Comparison of ENCODE assay signal across 1 cellular context in the genomic region with DNA sequence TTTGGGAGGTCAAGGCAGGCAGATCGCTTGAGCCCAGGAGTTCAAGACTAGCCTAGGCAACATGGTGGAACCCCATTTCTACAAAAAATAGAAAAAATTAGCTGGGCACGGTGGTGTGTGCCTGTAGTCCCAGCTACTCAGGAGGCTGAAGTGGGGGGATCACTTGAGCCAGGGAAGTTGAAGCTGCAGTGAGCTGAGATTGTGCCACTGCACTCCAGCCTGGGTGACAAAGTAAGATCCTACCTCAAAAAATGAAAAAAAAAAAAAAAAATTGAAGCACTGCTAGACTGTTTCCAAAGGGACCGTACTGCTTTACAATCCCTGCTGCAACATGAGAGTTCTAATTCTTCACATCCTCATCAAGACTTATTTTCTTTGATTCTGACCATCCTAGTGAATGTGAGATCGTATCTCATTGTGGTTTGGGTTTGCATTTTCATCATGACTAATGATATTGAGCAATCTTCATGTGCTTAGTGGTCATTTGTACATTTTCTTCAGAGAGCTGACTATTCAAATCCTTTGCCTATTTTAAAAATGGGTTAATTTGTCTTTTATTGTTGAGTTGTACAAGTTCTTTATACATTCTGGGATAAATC.
TF ChIP-seq lines count a peak whose summit lies in the region.

No MANE protein-coding gene starts in this region.

TF ChIP-seq in HCT116, 20 proteins besides CTCF, POLR2A, EP300 and RAD21 (continued from another document):
- TF ChIP-seq, protein P1, sequence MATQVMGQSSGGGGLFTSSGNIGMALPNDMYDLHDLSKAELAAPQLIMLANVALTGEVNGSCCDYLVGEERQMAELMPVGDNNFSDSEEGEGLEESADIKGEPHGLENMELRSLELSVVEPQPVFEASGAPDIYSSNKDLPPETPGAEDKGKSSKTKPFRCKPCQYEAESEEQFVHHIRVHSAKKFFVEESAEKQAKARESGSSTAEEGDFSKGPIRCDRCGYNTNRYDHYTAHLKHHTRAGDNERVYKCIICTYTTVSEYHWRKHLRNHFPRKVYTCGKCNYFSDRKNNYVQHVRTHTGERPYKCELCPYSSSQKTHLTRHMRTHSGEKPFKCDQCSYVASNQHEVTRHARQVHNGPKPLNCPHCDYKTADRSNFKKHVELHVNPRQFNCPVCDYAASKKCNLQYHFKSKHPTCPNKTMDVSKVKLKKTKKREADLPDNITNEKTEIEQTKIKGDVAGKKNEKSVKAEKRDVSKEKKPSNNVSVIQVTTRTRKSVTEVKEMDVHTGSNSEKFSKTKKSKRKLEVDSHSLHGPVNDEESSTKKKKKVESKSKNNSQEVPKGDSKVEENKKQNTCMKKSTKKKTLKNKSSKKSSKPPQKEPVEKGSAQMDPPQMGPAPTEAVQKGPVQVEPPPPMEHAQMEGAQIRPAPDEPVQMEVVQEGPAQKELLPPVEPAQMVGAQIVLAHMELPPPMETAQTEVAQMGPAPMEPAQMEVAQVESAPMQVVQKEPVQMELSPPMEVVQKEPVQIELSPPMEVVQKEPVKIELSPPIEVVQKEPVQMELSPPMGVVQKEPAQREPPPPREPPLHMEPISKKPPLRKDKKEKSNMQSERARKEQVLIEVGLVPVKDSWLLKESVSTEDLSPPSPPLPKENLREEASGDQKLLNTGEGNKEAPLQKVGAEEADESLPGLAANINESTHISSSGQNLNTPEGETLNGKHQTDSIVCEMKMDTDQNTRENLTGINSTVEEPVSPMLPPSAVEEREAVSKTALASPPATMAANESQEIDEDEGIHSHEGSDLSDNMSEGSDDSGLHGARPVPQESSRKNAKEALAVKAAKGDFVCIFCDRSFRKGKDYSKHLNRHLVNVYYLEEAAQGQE (IDR thresholded peaks at IDR 0.05; ENCODE audit: low read depth): no peak
- no peak for TF ChIP-seq ZFX (IDR thresholded peaks at IDR 0.05)
- no peak for TF ChIP-seq ELF1 (IDR thresholded peaks at IDR 0.05; ENCODE audit: borderline replicate concordance, low read depth)
- TF ChIP-seq SP1 (IDR thresholded peaks at IDR 0.05; ENCODE audit: low read depth): peak; percentile 84
- TF ChIP-seq, protein P2, sequence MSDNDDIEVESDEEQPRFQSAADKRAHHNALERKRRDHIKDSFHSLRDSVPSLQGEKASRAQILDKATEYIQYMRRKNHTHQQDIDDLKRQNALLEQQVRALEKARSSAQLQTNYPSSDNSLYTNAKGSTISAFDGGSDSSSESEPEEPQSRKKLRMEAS (IDR thresholded peaks at IDR 0.05): peak; percentile 62; the same call in 1 of the 2 replicates
- TF ChIP-seq FOSL1 (IDR thresholded peaks at IDR 0.05; ENCODE audit: low read depth): peak; percentile 89
- TF ChIP-seq TCF7L2 (IDR thresholded peaks at IDR 0.05; ENCODE audit: borderline replicate concordance, extremely low read depth, insufficient read depth, insufficient read length): no peak
- no peak for TF ChIP-seq EZH2 (IDR thresholded peaks at IDR 0.05)
- TF ChIP-seq CEBPB (IDR thresholded peaks at IDR 0.05; ENCODE audit: low read depth): peak; percentile 99
- TF ChIP-seq, protein P3, sequence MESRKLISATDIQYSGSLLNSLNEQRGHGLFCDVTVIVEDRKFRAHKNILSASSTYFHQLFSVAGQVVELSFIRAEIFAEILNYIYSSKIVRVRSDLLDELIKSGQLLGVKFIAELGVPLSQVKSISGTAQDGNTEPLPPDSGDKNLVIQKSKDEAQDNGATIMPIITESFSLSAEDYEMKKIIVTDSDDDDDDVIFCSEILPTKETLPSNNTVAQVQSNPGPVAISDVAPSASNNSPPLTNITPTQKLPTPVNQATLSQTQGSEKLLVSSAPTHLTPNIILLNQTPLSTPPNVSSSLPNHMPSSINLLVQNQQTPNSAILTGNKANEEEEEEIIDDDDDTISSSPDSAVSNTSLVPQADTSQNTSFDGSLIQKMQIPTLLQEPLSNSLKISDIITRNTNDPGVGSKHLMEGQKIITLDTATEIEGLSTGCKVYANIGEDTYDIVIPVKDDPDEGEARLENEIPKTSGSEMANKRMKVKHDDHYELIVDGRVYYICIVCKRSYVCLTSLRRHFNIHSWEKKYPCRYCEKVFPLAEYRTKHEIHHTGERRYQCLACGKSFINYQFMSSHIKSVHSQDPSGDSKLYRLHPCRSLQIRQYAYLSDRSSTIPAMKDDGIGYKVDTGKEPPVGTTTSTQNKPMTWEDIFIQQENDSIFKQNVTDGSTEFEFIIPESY (IDR thresholded peaks at IDR 0.05; ENCODE audit: extremely low read depth, insufficient replicate concordance, low read length): no peak
- TF ChIP-seq CBX3 (IDR thresholded peaks at IDR 0.05; ENCODE audit: low read depth): peak; percentile 91
- TF ChIP-seq SRF (IDR thresholded peaks at IDR 0.05; ENCODE audit: low read depth): 0 out of 2 replicates have a peak, but pooled peaks have one; percentile 35
